Comparison of ENCODE assay signal across 1 cellular context in the genomic region with DNA sequence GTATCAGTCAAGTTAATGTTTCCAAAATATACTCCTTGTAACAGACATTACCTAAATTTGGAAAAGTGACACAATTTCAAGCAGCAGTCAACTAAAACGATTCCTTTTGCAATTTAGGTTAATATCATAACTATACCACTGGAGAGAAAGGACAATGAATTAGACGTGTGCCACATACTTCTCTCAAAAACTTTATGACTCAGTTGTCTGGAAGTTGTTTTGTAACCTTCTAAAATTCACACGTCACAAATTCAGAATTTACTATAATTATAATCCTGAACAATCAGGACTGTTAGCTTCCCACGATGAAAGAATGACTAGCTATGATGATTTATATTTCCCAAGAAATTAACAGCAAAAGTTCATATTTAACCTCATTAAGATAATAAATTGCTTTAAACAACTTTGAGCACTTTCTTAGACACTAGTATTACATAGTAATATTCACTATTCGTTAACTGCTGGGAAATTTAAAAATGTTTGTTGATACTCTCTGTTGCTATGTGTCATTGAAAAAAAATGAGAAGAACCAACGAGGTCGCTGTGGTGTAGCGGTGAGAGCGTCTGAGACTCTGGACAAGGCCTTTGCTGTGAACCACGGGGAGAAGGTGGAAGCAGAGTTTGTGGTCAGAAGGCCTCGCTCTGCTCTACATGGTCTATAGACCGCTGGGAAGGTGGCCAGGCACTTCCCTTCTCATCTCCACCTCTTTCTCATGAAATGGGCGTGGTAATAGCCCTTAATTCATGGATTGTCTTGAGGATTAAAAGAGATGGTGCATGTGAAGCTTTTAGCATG.
TF ChIP-seq lines count a peak whose summit lies in the region.

No MANE protein-coding gene starts in this region.

TF ChIP-seq in SK-N-SH treated with all-trans-retinoic acid at 6 μM for 48 hours, 23 proteins besides CTCF, POLR2A, EP300 and RAD21 (continued from another document):
- TF ChIP-seq, protein P1, sequence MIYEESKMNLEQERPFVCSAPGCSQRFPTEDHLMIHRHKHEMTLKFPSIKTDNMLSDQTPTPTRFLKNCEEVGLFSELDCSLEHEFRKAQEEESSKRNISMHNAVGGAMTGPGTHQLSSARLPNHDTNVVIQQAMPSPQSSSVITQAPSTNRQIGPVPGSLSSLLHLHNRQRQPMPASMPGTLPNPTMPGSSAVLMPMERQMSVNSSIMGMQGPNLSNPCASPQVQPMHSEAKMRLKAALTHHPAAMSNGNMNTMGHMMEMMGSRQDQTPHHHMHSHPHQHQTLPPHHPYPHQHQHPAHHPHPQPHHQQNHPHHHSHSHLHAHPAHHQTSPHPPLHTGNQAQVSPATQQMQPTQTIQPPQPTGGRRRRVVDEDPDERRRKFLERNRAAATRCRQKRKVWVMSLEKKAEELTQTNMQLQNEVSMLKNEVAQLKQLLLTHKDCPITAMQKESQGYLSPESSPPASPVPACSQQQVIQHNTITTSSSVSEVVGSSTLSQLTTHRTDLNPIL (CRISPR knock-in tag; IDR thresholded peaks at IDR 0.05; ENCODE audit: low read depth) = no peak
